In genomic region chr3:14214764-14215163, GRCh38 we compare ENCODE assay signal across 24 cellular contexts. TPM values are rescaled to one million over a fixed set of nuclear protein-coding genes. Genes with fewer than 3 reads are reported as not detected.
DNase-seq lines count a peak whose midpoint lies in the region; ATAC-seq, FAIRE-seq and TF ChIP-seq lines count a peak whose summit lies in the region.
"Had no signal": no experiment of that assay in that cellular context is flagged by ENCODE, and none has a peak within 500 bp of the region (broad histone marks: within the 10 kb centered on the region; RNA-seq: fewer than 3 reads in every experiment).

No MANE protein-coding gene starts in this region.

- intact Hi-C loops in IMR-90 (cut with micrococcal nuclease) = no loop called here

- H3K27me3 Mint-ChIP-seq in endodermal cell (ENCODE audit: insufficient read depth) = peaks cover 18% of the 10 kb centered on the region
- H3K27me3 Mint-ChIP-seq: B cell; CD4-positive, CD25-positive, alpha-beta regulatory T cell had no signal

- no peak overlapping the region for H3K14ac ChIP-seq in IMR-90 (replicated peaks; ENCODE audit: low read depth, low read length)
- no peak overlapping the region for H3K14ac ChIP-seq in mesenchymal stem cell (ENCODE audit: low read length in 2 of 2)

- no peak overlapping the region for H3K9ac ChIP-seq in IMR-90 (ENCODE audit: low read depth, low read length)
- no peak overlapping the region for H3K9ac ChIP-seq in endodermal cell (ENCODE audit: extremely low read depth, low read length, poor library complexity, severe bottlenecking)
- H3K9ac ChIP-seq in mesenchymal stem cell (ENCODE audit: low read length) = no peak overlapping the region
- H3K9ac ChIP-seq: BLaER1 had no signal

- H2BK120ac ChIP-seq in IMR-90 (ENCODE audit: low read depth, low read length) (peak overlapping the region; percentile 59), mesenchymal stem cell (ENCODE audit: low read depth, low read length) (no peak overlapping the region)

- CTCF ChIA-PET in IMR-90 (lab: Yijun Ruan, JAX) = no interaction called here

- H3K27ac Mint-ChIP-seq in endodermal cell = no peak overlapping the region
- H3K27ac Mint-ChIP-seq: B cell; CD4-positive, CD25-positive, alpha-beta regulatory T cell; CD8-positive, alpha-beta T cell; GM23338 had no signal

- DNase-seq in IMR-90 (no peak), endodermal cell (peak; percentile 14), mesenchymal stem cell (no peak), small intestine (peak; percentile 96), NCI-H187 treated with DMSO at 0.1 percent for 48 hours (lab: John Stamatoyannopoulos, UW) (no peak), NCI-H526 (lab: John Stamatoyannopoulos, UW) (no peak)
- DNase-seq: Caco-2; CD4-positive, CD25-positive, alpha-beta regulatory T cell; CD8-positive, alpha-beta T cell; DMS153; DND-41; H9 had no signal

- H3K79me1 ChIP-seq in IMR-90 (ENCODE audit: low read depth in 1 of 2, low read length in 2 of 2) (no peaks in the 10 kb centered on the region), mesenchymal stem cell (replicated peaks; ENCODE audit: low read length, poor library complexity, severe bottlenecking) (no peaks in the 10 kb centered on the region)

- FAIRE-seq in small intestine (lab: Jason Lieb, UNC) = no peak
- FAIRE-seq: A204.1, G401.6, GM12892, GM19239 had no signal

- no peaks in the 10 kb centered on the region for H3K36me3 Mint-ChIP-seq in endodermal cell (ENCODE audit: low read depth)
- H3K36me3 Mint-ChIP-seq: CD4-positive, CD25-positive, alpha-beta regulatory T cell; CD8-positive, alpha-beta T cell had no signal

- H4K91ac ChIP-seq in IMR-90 (ENCODE audit: insufficient read depth, low read depth, low read length) = peak overlapping the region; percentile 23; the same call in 1 of the 2 replicates
- no peak overlapping the region for H4K91ac ChIP-seq in mesenchymal stem cell (ENCODE audit: low read length)

- no peak overlapping the region for H2BK5ac ChIP-seq in IMR-90 (ENCODE audit: low read depth, low read length, poor library complexity, severe bottlenecking)
- no peak overlapping the region for H2BK5ac ChIP-seq in mesenchymal stem cell (ENCODE audit: low read depth, low read length, poor library complexity, severe bottlenecking)

- H3K9me3 ChIP-seq in IMR-90 (ENCODE audit: control insufficient read depth, insufficient read depth, low read length) (no peaks in the 10 kb centered on the region), endodermal cell (ENCODE audit: control insufficient read depth, low read length) (peaks cover 6% of the 10 kb centered on the region), mesenchymal stem cell (ENCODE audit: control insufficient read depth, low read length) (peaks cover under 1% of the 10 kb centered on the region), small intestine (ENCODE audit: control insufficient read depth, low read depth) (no peaks in the 10 kb centered on the region)
- H3K9me3 ChIP-seq: BLaER1, Caco-2 had no signal

- H2BK20ac ChIP-seq in IMR-90 (ENCODE audit: low read depth, low read length) = no peak overlapping the region; the same call in 1 of the 2 replicates

- no peak overlapping the region for H2AK9ac ChIP-seq in IMR-90 (replicated peaks; ENCODE audit: low read depth, low read length, poor library complexity)

- no peak overlapping the region for H2AFZ ChIP-seq in IMR-90 (replicated peaks; ENCODE audit: low read length, poor library complexity)
- H2AFZ ChIP-seq in mesenchymal stem cell (ENCODE audit: low read depth, low read length) = no peak overlapping the region
- H2AFZ ChIP-seq: GM23338 had no signal

- H3K4me1 Mint-ChIP-seq in endodermal cell = peaks cover 4% of the 10 kb centered on the region
- H3K4me1 Mint-ChIP-seq: B cell; CD4-positive, CD25-positive, alpha-beta regulatory T cell had no signal

- WGBS in IMR-90 (ENCODE audit: extremely low coverage in 2 of 2, insufficient read length in 1 of 2), 2 experiments = no CpG with 5 or more reads among the region's 4 CpGs
- 86 to 94% methylated on average over 1 to 4 of the region's 4 CpGs for WGBS in endodermal cell (ENCODE audit: insufficient coverage in 1 of 2, insufficient read length in 1 of 2), 2 experiments
- WGBS in mesenchymal stem cell = 95% methylated on average over 3 of the region's 4 CpGs
- 42 to 71% (median 42%) methylated on average over 4 of the region's 4 CpGs for WGBS in small intestine, 3 donors

- no peak for TF ChIP-seq CTCF in IMR-90 (conservative IDR thresholded peaks at IDR 0.05; ENCODE audit: low read depth, low read length)
- TF ChIP-seq CTCF in endodermal cell (conservative IDR thresholded peaks at IDR 0.05) = no peak

- H3K4me3 Mint-ChIP-seq in endodermal cell = no peak overlapping the region
- H3K4me3 Mint-ChIP-seq: B cell; CD4-positive, CD25-positive, alpha-beta regulatory T cell; CD8-positive, alpha-beta T cell; GM23338; H9 had no signal

- H3K4ac ChIP-seq in IMR-90 (ENCODE audit: low read depth, low read length) (peak overlapping the region; percentile 50), mesenchymal stem cell (ENCODE audit: low read depth in 1 of 2, low read length in 2 of 2) (no peak overlapping the region)

- H4K8ac ChIP-seq in IMR-90 (ENCODE audit: low read depth in 2 of 2, low read length in 2 of 2) (no peak overlapping the region), mesenchymal stem cell (ENCODE audit: low read length) (no peak overlapping the region)

- ATAC-seq in IMR-90 (ENCODE audit: low read depth) (no peak), HG03108 (IDR thresholded peaks at IDR 0.05; ENCODE audit: unreplicated experiment) (no peak), HG02981 (IDR thresholded peaks at IDR 0.05; ENCODE audit: unreplicated experiment) (no peak)
- ATAC-seq: CD8-positive, alpha-beta T cell; GM23338; HCT116 had no signal

- no peak for TF ChIP-seq RAD21 in IMR-90 (IDR thresholded peaks at IDR 0.05; ENCODE audit: low read length)

- H3K4me1 ChIP-seq in IMR-90 (ENCODE audit: control insufficient read depth, insufficient read depth, low read length) (peaks cover 20% of the 10 kb centered on the region), endodermal cell (ENCODE audit: control insufficient read depth, insufficient read depth, low read length) (no peaks in the 10 kb centered on the region), mesenchymal stem cell (ENCODE audit: control insufficient read depth, insufficient read depth, low read depth, low read length) (peaks cover 11% of the 10 kb centered on the region), small intestine (ENCODE audit: control insufficient read depth in 2 of 2, insufficient read depth in 1 of 2, low read depth in 1 of 2, low read length in 1 of 2) (peaks cover 13 to 19% of the 10 kb centered on the region in 2 donors)
- H3K4me1 ChIP-seq: BLaER1 had no signal

- H2BK15ac ChIP-seq in IMR-90 (ENCODE audit: low read depth, low read length) (peak overlapping the region; percentile 58; the same call in 1 of the 3 replicates), mesenchymal stem cell (ENCODE audit: low read depth, poor library complexity, severe bottlenecking) (no peak overlapping the region)

- H3K9me3 Mint-ChIP-seq in endodermal cell = peaks cover 18% of the 10 kb centered on the region

- POLR2A ChIA-PET in IMR-90 (lab: Charles Lee; ENCODE audit: unreplicated experiment) = no interaction called here

- H3K9me1 ChIP-seq in IMR-90 (ENCODE audit: insufficient read depth, low read length) = peaks cover 20% of the 10 kb centered on the region

- H3K23ac ChIP-seq in IMR-90 (ENCODE audit: low read depth, low read length) (no peak overlapping the region), mesenchymal stem cell (ENCODE audit: low read length in 2 of 2) (no peak overlapping the region)

- H3K27me3 ChIP-seq in IMR-90 (ENCODE audit: control insufficient read depth, insufficient read depth, low read length) = no peaks in the 10 kb centered on the region
- H3K27me3 ChIP-seq in endodermal cell (ENCODE audit: control insufficient read depth, insufficient read depth, low read length, poor library complexity, severe bottlenecking) = peaks cover 9% of the 10 kb centered on the region
- no peaks in the 10 kb centered on the region for H3K27me3 ChIP-seq in mesenchymal stem cell (ENCODE audit: control insufficient read depth in 1 of 2, insufficient read depth in 1 of 2, low read length in 2 of 2)
- H3K27me3 ChIP-seq in small intestine (ENCODE audit: control insufficient read depth in 2 of 2, insufficient read depth in 2 of 2, low read length in 2 of 2) = no peaks in the 10 kb centered on the region
- H3K27me3 ChIP-seq: BLaER1 had no signal

- no peak overlapping the region for H3K56ac ChIP-seq in IMR-90 (ENCODE audit: extremely low read depth, insufficient read depth, low read length)

- no peak for TF ChIP-seq POLR2A in IMR-90 (IDR thresholded peaks at IDR 0.05; ENCODE audit: low read depth, low read length)

- H3K18ac ChIP-seq in IMR-90 (ENCODE audit: low read depth, low read length) (no peak overlapping the region; the same call in 1 of the 2 replicates), mesenchymal stem cell (ENCODE audit: low read depth in 1 of 2, low read length in 2 of 2) (no peak overlapping the region)

- H3K4me3 ChIP-seq in IMR-90 (ENCODE audit: insufficient read depth, low read depth, low read length) (no peak overlapping the region), endodermal cell (ENCODE audit: low read length) (no peak overlapping the region), mesenchymal stem cell (ENCODE audit: insufficient read depth in 1 of 2, low read depth in 1 of 2, low read length in 2 of 2) (no peak overlapping the region), small intestine (ENCODE audit: low read depth in 1 of 2, low read length in 2 of 2) (no peak overlapping the region)
- H3K4me3 ChIP-seq: BLaER1, GM23338 had no signal

- H2AK5ac ChIP-seq in IMR-90 (ENCODE audit: low read depth, low read length) (no peak overlapping the region), mesenchymal stem cell (ENCODE audit: low read length, severe bottlenecking) (peak overlapping the region; percentile 33)

- no peak overlapping the region for H2BK12ac ChIP-seq in mesenchymal stem cell (ENCODE audit: low read length in 2 of 2)

- H3K27ac ChIP-seq in IMR-90 (ENCODE audit: insufficient read depth, low read length) (no peak overlapping the region), endodermal cell (ENCODE audit: low read depth, low read length) (no peak overlapping the region), mesenchymal stem cell (ENCODE audit: low read length, poor library complexity, severe bottlenecking) (no peak overlapping the region), small intestine (ENCODE audit: low read depth in 1 of 2, low read length in 1 of 2) (peak overlapping the region in 1 of 2 donors; percentile 56)
- H3K27ac ChIP-seq: 22Rv1, BLaER1, C4-2B had no signal

- BruUV-seq in IMR-90 (replicated peaks; lab: Mats Ljungman, UMichigan) = no TSS peak

- H3K4me2 ChIP-seq in IMR-90 (ENCODE audit: low read depth, low read length) = no peak overlapping the region
- no peak overlapping the region for H3K4me2 ChIP-seq in mesenchymal stem cell (ENCODE audit: low read length, poor library complexity, severe bottlenecking)
- H3K4me2 ChIP-seq: BLaER1, GM23338 had no signal

- no peaks in the 10 kb centered on the region for H4K20me1 ChIP-seq in IMR-90 (ENCODE audit: insufficient read depth, low read length)
- H4K20me1 ChIP-seq: BLaER1 had no signal

- dilution Hi-C loops in IMR-90 (cut with HindIII; ENCODE audit: low sequenced_read_pairs, unreplicated experiment) = no loop called here

- H4K5ac ChIP-seq in IMR-90 (ENCODE audit: low read depth, low read length) = no peak overlapping the region; the same call in 1 of the 2 replicates

- in situ Hi-C loops in IMR-90 (cut with MboI; ENCODE audit: low sequenced_read_pairs) = no loop called here

- no peaks in the 10 kb centered on the region for H3K36me3 ChIP-seq in IMR-90 (ENCODE audit: control insufficient read depth, insufficient read depth, low read length)
- H3K36me3 ChIP-seq in endodermal cell (ENCODE audit: control insufficient read depth, insufficient read depth, low read length) = no peaks in the 10 kb centered on the region
- H3K36me3 ChIP-seq in mesenchymal stem cell (ENCODE audit: control insufficient read depth in 1 of 2, insufficient read depth in 2 of 2, low read depth in 1 of 2, low read length in 2 of 2) = no peaks in the 10 kb centered on the region
- no peaks in the 10 kb centered on the region for H3K36me3 ChIP-seq in small intestine (ENCODE audit: control insufficient read depth in 2 of 2, insufficient read depth in 2 of 2, low read length in 2 of 2)
- H3K36me3 ChIP-seq: BLaER1 had no signal

RNA-seq across cellular contexts. Expression of gene LSM3, which starts 36.1 kb away (rescaled TPM):
- total RNA-seq in IMR-90 (2012; rRNA removed) = 3.4 and 14.2 TPM in 2 replicates
- polyA plus RNA-seq in IMR-90 (2012; rRNA removed) = 10.0 and 11.5 TPM in 2 replicates
- 0.87 and 1.00 TPM in 2 replicates for polyA plus RNA-seq in IMR-90 (2012; cell fraction: cytosol; rRNA removed)
- polyA plus RNA-seq in IMR-90 (2012; cell fraction: nucleus; rRNA removed; ENCODE audit: low replicate concordance) = 0.20 and 1.8 TPM in 2 replicates
- 10 to 100 TPM; 18.1 to 19.7 TPM for total RNA-seq in endodermal cell
- 21.2 TPM for polyA plus RNA-seq in endodermal cell (2013, experiment 1 of 2)
- 21.9 TPM for polyA plus RNA-seq in endodermal cell (2013, experiment 2 of 2)
- 14.3 TPM for polyA plus RNA-seq in mesenchymal stem cell (2013, experiment 1 of 2)
- 14.7 TPM for polyA plus RNA-seq in mesenchymal stem cell (2013, experiment 2 of 2)
- polyA plus RNA-seq in small intestine = 10 to 100 TPM; 13.0 to 18.4 (median 14.3) TPM

RNA-seq across cellular contexts. Expression of gene XPC, which starts 36.4 kb away (rescaled TPM):
- 40.5 and 48.8 TPM in 2 replicates for total RNA-seq in IMR-90 (2012; rRNA removed)
- 27.6 and 30.9 TPM in 2 replicates for polyA plus RNA-seq in IMR-90 (2012; rRNA removed)
- polyA plus RNA-seq in IMR-90 (2012; cell fraction: cytosol; rRNA removed) = 17.6 and 18.4 TPM in 2 replicates
- polyA plus RNA-seq in IMR-90 (2012; cell fraction: nucleus; rRNA removed; ENCODE audit: low replicate concordance) = 62.0 and 94.0 TPM in 2 replicates
- total RNA-seq in endodermal cell = 10 to 100 TPM; 33.0 to 40.0 TPM
- polyA plus RNA-seq in endodermal cell (2013, experiment 1 of 2) = 37.6 TPM
- polyA plus RNA-seq in endodermal cell (2013, experiment 2 of 2) = 34.9 TPM
- 16.7 TPM for polyA plus RNA-seq in mesenchymal stem cell (2013, experiment 1 of 2)
- 16.5 TPM for polyA plus RNA-seq in mesenchymal stem cell (2013, experiment 2 of 2)
- polyA plus RNA-seq in small intestine = 10 to 100 TPM; 17.3 to 25.5 (median 23.2) TPM

Comparison
In these comparisons a context has a peak if more than half of its experiments do, and no peak if none do; other contexts are left out.
1. DNase-seq: peak in endodermal cell (single experiment) and small intestine (single experiment); none in IMR-90 (single experiment), mesenchymal stem cell (single experiment), NCI-H187 treated with DMSO at 0.1 percent for 48 hours (single experiment) and NCI-H526 (0 of 2).